In genomic region chr16:52690468-52690867, GRCh38 we compare ENCODE assay signal across 29 cellular contexts.
"Had no signal": no experiment of that assay in that cellular context is flagged by ENCODE, and none has a peak within 500 bp of the region (broad histone marks: within the 10 kb centered on the region; RNA-seq: fewer than 3 reads in every experiment).

No MANE protein-coding gene starts in this region.

- H3K36me3 Mint-ChIP-seq: activated naive CD8-positive, alpha-beta T cell had no signal

- H3K27me3 ChIP-seq: body of pancreas, esophagus muscularis mucosa, foreskin keratinocyte, gastrocnemius medialis, heart left ventricle had no signal

- H3K9me3 ChIP-seq: body of pancreas, gastrocnemius medialis had no signal

- H3K27me3 Mint-ChIP-seq: activated CD4-positive, alpha-beta T cell treated with anti-CD3 and anti-CD28 coated beads, Interleukin-2, amount 10 ng/mL, durations not matched to agents 7 days and 5 days; activated CD8-positive, alpha-beta T cell treated with anti-CD3 and anti-CD28 coated beads for 36 hours; activated naive CD8-positive, alpha-beta T cell; activated T-helper 17 cell treated with anti-CD3 and anti-CD28 coated beads, Interleukin-2, amount 50 U/mL, for 72 hours; effector memory CD8-positive, alpha-beta T cell had no signal

- H3K27ac Mint-ChIP-seq: activated CD4-positive, alpha-beta T cell treated with anti-CD3 and anti-CD28 coated beads, Interleukin-2, amount 10 ng/mL, durations not matched to agents 7 days and 5 days; activated CD8-positive, alpha-beta T cell treated with anti-CD3 and anti-CD28 coated beads for 36 hours; activated naive CD8-positive, alpha-beta T cell; activated T-helper 17 cell treated with anti-CD3 and anti-CD28 coated beads, Interleukin-2, amount 50 U/mL, for 72 hours; effector memory CD8-positive, alpha-beta T cell had no signal

- H3K27ac ChIP-seq: body of pancreas, esophagus muscularis mucosa, foreskin keratinocyte, gastrocnemius medialis, heart left ventricle had no signal

- H3K4me3 ChIP-seq: body of pancreas, esophagus muscularis mucosa, gastrocnemius medialis, heart left ventricle had no signal

- H3K36me3 ChIP-seq: esophagus muscularis mucosa, gastrocnemius medialis, heart left ventricle had no signal

- H3K4me1 ChIP-seq: body of pancreas, esophagus muscularis mucosa, foreskin keratinocyte, gastrocnemius medialis, heart left ventricle had no signal

- FAIRE-seq: colon had no signal

- DNase-seq: activated CD4-positive, alpha-beta T cell treated with anti-CD3 and anti-CD28 coated beads for 1 hour; activated CD4-positive, alpha-beta T cell treated with anti-CD3 and anti-CD28 coated beads for 4 hours; activated CD4-positive, alpha-beta T cell treated with anti-CD3 and anti-CD28 coated beads, Interleukin-2, amount 10 ng/mL, durations not matched to agents 7 days and 5 days; activated CD4-positive, alpha-beta T cell treated with anti-CD3 and anti-CD28 coated beads, Interleukin-2, amount 50 U/mL, for 4 hours; activated CD8-positive, alpha-beta memory T cell treated with anti-CD3 and anti-CD28 coated beads for 24 hours; activated CD8-positive, alpha-beta T cell treated with anti-CD3 and anti-CD28 coated beads for 36 hours; activated effector memory CD4-positive, alpha-beta T cell treated with Interleukin-2 at 50 U/mL for 16 hours; activated gamma-delta T cell treated with Interleukin-2 at 50 U/mL for 16 hours; activated naive CD4-positive, alpha-beta T cell treated with anti-CD3 and anti-CD28 coated beads, Interleukin-2, amount 50 U/mL, for 16 hours; activated naive CD4-positive, alpha-beta T cell treated with Interleukin-2 at 50 U/mL for 16 hours; activated T-cell treated with anti-CD3 and anti-CD28 coated beads, Interleukin-2, amount 50 U/mL, for 4 hours; amniotic stem cell; anterior cingulate cortex; body of pancreas; caudate nucleus; cortex of kidney; dermis blood vessel endothelial cell; effector CD4-positive, alpha-beta T cell; effector memory CD8-positive, alpha-beta T cell; erythroblast; foreskin keratinocyte; gastrocnemius medialis; glutamatergic neuron; heart left ventricle; T-helper 2 cell had no signal

- H3K4me3 Mint-ChIP-seq: activated CD4-positive, alpha-beta T cell treated with anti-CD3 and anti-CD28 coated beads, Interleukin-2, amount 10 ng/mL, durations not matched to agents 7 days and 5 days; activated CD8-positive, alpha-beta T cell treated with anti-CD3 and anti-CD28 coated beads for 36 hours; activated naive CD8-positive, alpha-beta T cell; activated T-cell treated with anti-CD3 and anti-CD28 coated beads, Interleukin-2, amount 50 U/mL, for 4 hours; activated T-helper 17 cell treated with anti-CD3 and anti-CD28 coated beads, Interleukin-2, amount 50 U/mL, for 72 hours; effector memory CD8-positive, alpha-beta T cell had no signal

- H3K4me1 Mint-ChIP-seq: activated CD4-positive, alpha-beta T cell treated with anti-CD3 and anti-CD28 coated beads, Interleukin-2, amount 10 ng/mL, durations not matched to agents 7 days and 5 days; activated T-helper 17 cell treated with anti-CD3 and anti-CD28 coated beads, Interleukin-2, amount 50 U/mL, for 72 hours had no signal
